Comparison of ENCODE assay signal across 18 cellular contexts in the genomic region with DNA sequence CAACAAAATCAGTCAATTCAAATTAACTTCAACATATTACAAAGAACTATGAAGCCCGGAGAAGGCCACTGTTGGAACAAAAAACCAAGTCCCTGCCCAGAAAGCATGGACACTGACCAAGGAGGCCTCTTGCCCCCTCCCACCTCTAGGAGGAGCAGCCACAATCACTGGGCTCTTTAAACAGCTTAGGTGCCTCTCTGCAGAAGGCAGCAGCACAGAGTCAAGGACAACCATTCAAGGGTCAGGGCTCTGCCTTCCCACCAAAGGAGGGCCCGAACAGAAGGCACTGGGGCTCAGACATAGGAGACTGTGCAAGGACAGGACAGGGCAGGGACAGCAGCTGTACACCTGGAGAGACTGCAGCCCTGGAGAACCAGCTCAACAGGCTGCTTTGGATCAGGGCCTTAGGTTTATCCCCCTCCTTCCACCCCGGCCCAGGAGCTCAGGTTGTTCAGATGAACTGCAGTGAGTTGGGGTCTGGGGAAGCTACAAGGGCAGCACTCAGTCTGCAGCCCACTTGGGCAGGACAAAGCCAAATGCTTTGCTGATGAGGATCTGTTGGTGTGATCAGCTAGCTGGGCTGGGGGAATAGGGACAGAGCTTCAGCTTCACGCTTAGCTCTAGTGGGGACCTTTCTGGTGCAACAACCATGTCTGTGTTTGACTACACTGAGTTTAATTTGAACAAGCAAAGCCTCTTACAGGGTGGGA. TPM values are rescaled to one million over a fixed set of nuclear protein-coding genes. Genes with fewer than 3 reads are reported as not detected.
DNase-seq lines count a peak whose midpoint lies in the region; ATAC-seq, FAIRE-seq and TF ChIP-seq lines count a peak whose summit lies in the region.
"Had no signal": no experiment of that assay in that cellular context is flagged by ENCODE, and none has a peak within 500 bp of the region (broad histone marks: within the 10 kb centered on the region; RNA-seq: fewer than 3 reads in every experiment).

No MANE protein-coding gene starts in this region.

- no peak overlapping the region for H3K4me3 Mint-ChIP-seq in endodermal cell

- H3K4me2 ChIP-seq in HepG2 (ENCODE audit: low read depth, low read length) = no peak overlapping the region
- H3K4me2 ChIP-seq in PC-9 = no peak overlapping the region
- H3K4me2 ChIP-seq: BLaER1 had no signal

- 89% methylated on average over 4 of the region's 4 CpGs for WGBS in HepG2 (ENCODE audit: low lambda C conversion rate)
- 93% methylated on average over 2 of the region's 4 CpGs for WGBS in right lobe of liver (ENCODE audit: insufficient coverage, low coverage, low lambda C conversion rate, missing lambda C conversion rate)
- WGBS in endodermal cell (ENCODE audit: insufficient coverage in 1 of 2, insufficient read length in 1 of 2), 2 experiments = 78 to 92% methylated on average over 1 to 4 of the region's 4 CpGs

- H3K27me3 ChIP-seq in HepG2 (ENCODE audit: control insufficient read depth in 1 of 2, insufficient read depth in 2 of 2, low read length in 2 of 2) (no peaks in the 10 kb centered on the region), right lobe of liver (no peaks in the 10 kb centered on the region), PC-9 (ENCODE audit: insufficient read depth, low read depth) (no peaks in the 10 kb centered on the region), endodermal cell (ENCODE audit: control insufficient read depth, insufficient read depth, low read length, poor library complexity, severe bottlenecking) (no peaks in the 10 kb centered on the region)
- H3K27me3 ChIP-seq: BLaER1 had no signal

- peak; percentile 55 for FAIRE-seq in HepG2 (lab: Jason Lieb, UNC)

- TF ChIP-seq EP300 in HepG2 (IDR thresholded peaks at IDR 0.05; ENCODE audit: low read depth in 2 of 2, low read length in 2 of 2) (no peak), HepG2 (CRISPR knock-in tag; IDR thresholded peaks at IDR 0.05; ENCODE audit: borderline replicate concordance) (no peak)

- POLR2A ChIA-PET in HepG2 (lab: Yijun Ruan, JAX) = interaction anchor here (0.8 to 4.0 kb wide), 10 partner anchors 9 to 58 kb away, joined by 3 to 24 read pairs (median 5); partner anchors contain the start of genes PABPC1L and TOMM34
- POLR2A ChIA-PET in PC-9 (lab: Charles Lee; ENCODE audit: unreplicated experiment) = no interaction called here

- H4K20me1 ChIP-seq in HepG2 (ENCODE audit: insufficient read depth, low read length) (no peaks in the 10 kb centered on the region), PC-9 (ENCODE audit: insufficient read depth) (0 out of 2 replicates have a peak, but pooled peaks cover 3% of the 10 kb centered on the region)

- H3K79me2 ChIP-seq in HepG2 (ENCODE audit: insufficient read depth, low read length) (no peaks in the 10 kb centered on the region), PC-9 (ENCODE audit: low read depth) (no peaks in the 10 kb centered on the region)

- no peaks in the 10 kb centered on the region for H3K9me3 ChIP-seq in HepG2 (ENCODE audit: low read length)
- H3K9me3 ChIP-seq in right lobe of liver = no peaks in the 10 kb centered on the region
- H3K9me3 ChIP-seq in PC-9 (ENCODE audit: insufficient read depth, low read depth) = no peaks in the 10 kb centered on the region
- no peaks in the 10 kb centered on the region for H3K9me3 ChIP-seq in endodermal cell (ENCODE audit: control insufficient read depth, low read length)
- H3K9me3 ChIP-seq: BLaER1, prostate gland, thoracic aorta had no signal

- peak; percentile 47; the same call in 1 of the 2 replicates for TF ChIP-seq CTCF in HepG2 (CRISPR knock-in tag; IDR thresholded peaks at IDR 0.05)
- no peak for TF ChIP-seq CTCF in right lobe of liver (IDR thresholded peaks at IDR 0.05)
- TF ChIP-seq CTCF in PC-9 (conservative IDR thresholded peaks at IDR 0.05) = no peak
- peak; percentile 63 for TF ChIP-seq CTCF in endodermal cell (conservative IDR thresholded peaks at IDR 0.05)

- no peak overlapping the region for H3K9ac ChIP-seq in HepG2 (ENCODE audit: insufficient read depth, low read depth, low read length)
- H3K9ac ChIP-seq in endodermal cell (ENCODE audit: extremely low read depth, low read length, poor library complexity, severe bottlenecking) = no peak overlapping the region
- H3K9ac ChIP-seq: BLaER1 had no signal

- no peaks in the 10 kb centered on the region for H3K9me3 Mint-ChIP-seq in endodermal cell

- H3K27ac ChIP-seq in HepG2 (ENCODE audit: extremely low read length, insufficient read depth, low read length) = no peak overlapping the region
- H3K27ac ChIP-seq in right lobe of liver = no peak overlapping the region
- H3K27ac ChIP-seq in PC-9 = no peak overlapping the region
- H3K27ac ChIP-seq in endodermal cell (ENCODE audit: low read depth, low read length) = no peak overlapping the region
- H3K27ac ChIP-seq: BLaER1, prostate gland, SK-N-MC, thoracic aorta had no signal

- peak; percentile 75 for ATAC-seq in HepG2
- ATAC-seq in right lobe of liver = no peak
- ATAC-seq in HG02678 (IDR thresholded peaks at IDR 0.05; ENCODE audit: unreplicated experiment) = no peak

- H3K27ac Mint-ChIP-seq in endodermal cell = peak overlapping the region; percentile 62

- intact Hi-C loops in HepG2 (cut with micrococcal nuclease; ENCODE audit: unreplicated experiment) = no loop called here
- intact Hi-C loops in right lobe of liver (cut with DNase I) = no loop called here
- intact Hi-C loops in PC-9 (cut with micrococcal nuclease; ENCODE audit: unreplicated experiment) = no loop called here

- H3F3A ChIP-seq in PC-9 (ENCODE audit: insufficient read depth, low read depth) = peaks cover 16% of the 10 kb centered on the region; the same call in 1 of the 2 replicates

- H3K4me3 ChIP-seq in HepG2 (replicated peaks in 1 of 3; ENCODE audit: insufficient read depth in 1 of 3, low read depth in 2 of 3, low read length in 3 of 3) = no peak overlapping the region
- H3K4me3 ChIP-seq in right lobe of liver = no peak overlapping the region
- no peak overlapping the region for H3K4me3 ChIP-seq in PC-9
- no peak overlapping the region for H3K4me3 ChIP-seq in endodermal cell (ENCODE audit: low read length)
- H3K4me3 ChIP-seq: BLaER1, prostate gland, SK-N-MC, thoracic aorta had no signal

- peaks cover 71% of the 10 kb centered on the region for H3K36me3 Mint-ChIP-seq in endodermal cell (ENCODE audit: low read depth)

- H3K4me1 ChIP-seq in HepG2 (ENCODE audit: insufficient read depth, low read length) (peaks cover 16% of the 10 kb centered on the region), right lobe of liver (peaks cover 0 to 15% (median 5%) of the 10 kb centered on the region in 4 donors), PC-9 (replicated peaks; ENCODE audit: insufficient read depth) (no peaks in the 10 kb centered on the region), endodermal cell (ENCODE audit: control insufficient read depth, insufficient read depth, low read length) (peaks cover 4% of the 10 kb centered on the region)
- H3K4me1 ChIP-seq: BLaER1, prostate gland had no signal

- DNase-seq in HepG2 (ENCODE audit: low spot score) = peak; percentile 21
- no peak for DNase-seq in right lobe of liver
- no peak for DNase-seq in PC-9
- DNase-seq in endodermal cell = peak; percentile 62
- DNase-seq in stimulated activated CD4-positive, alpha-beta T cell treated with anti-CD3 and anti-CD28 coated beads, Interleukin-1b, Interleukin-23, amount 100 ng/mL, for 48 hours = no peak
- no peak for DNase-seq in KBM-7
- DNase-seq in medulla oblongata (ENCODE audit: extremely low spot score) = no peak
- DNase-seq: activated CD8-positive, alpha-beta memory T cell treated with anti-CD3 and anti-CD28 coated beads, Interleukin-2, amount 50 U/mL, for 4 hours; cerebellar nuclear complex; kidney glomerular epithelial cell; NCI-H1048; NCI-H2171; NK-92 treated with Interleukin-12 subunit alpha and Interleukin-12 subunit beta, amount 100 ng/mL, for 24 hours had no signal

- in situ Hi-C loops in HepG2 (cut with HindIII; ENCODE audit: extremely low pct_ligation_motif_present, low pct_unique_long_range_greater_than_20kb) = no loop called here
- in situ Hi-C loops in KBM-7 (cut with MboI; ENCODE audit: low pct_unique_long_range_greater_than_20kb, low sequenced_read_pairs) = no loop called here

- no peak for TF ChIP-seq RAD21 in HepG2 (CRISPR knock-in tag; IDR thresholded peaks at IDR 0.05)

- H3K36me3 ChIP-seq in HepG2 (replicated peaks in 1 of 2; ENCODE audit: control insufficient read depth in 1 of 2, insufficient read depth in 2 of 2, low read length in 2 of 2) (peaks cover 53 to 92% of the 10 kb centered on the region in 2 experiments), right lobe of liver (peaks cover 0 to 37% (median 9%) of the 10 kb centered on the region in 4 donors), PC-9 (ENCODE audit: low read depth) (peaks cover 33% of the 10 kb centered on the region), endodermal cell (ENCODE audit: control insufficient read depth, insufficient read depth, low read length) (peaks cover 95% of the 10 kb centered on the region)

- BruUV-seq in HepG2 (replicated peaks; lab: Mats Ljungman, UMichigan) = no TSS peak
- BruUV-seq in PC-9 (replicated peaks; lab: Mats Ljungman, UMichigan) = TSS peak; percentile 38

- peaks cover 6% of the 10 kb centered on the region for H3K4me1 Mint-ChIP-seq in endodermal cell

- H3K27me3 Mint-ChIP-seq in endodermal cell (ENCODE audit: insufficient read depth) = no peaks in the 10 kb centered on the region

- H3K9me2 ChIP-seq in PC-9 (ENCODE audit: insufficient read depth) = no peaks in the 10 kb centered on the region

- CTCF ChIA-PET in HepG2 (lab: Yijun Ruan, JAX; ENCODE audit: low intra/inter-chr PET ratio, low total read pairs) (interaction anchor here (1.2 kb wide), 1 partner anchor 24 kb away, joined by 3 read pairs; the partner anchor contains the start of gene STK4), PC-9 (lab: Charles Lee) (no interaction called here)

- TF ChIP-seq POLR2A in HepG2 (IDR thresholded peaks at IDR 0.05; ENCODE audit: insufficient read depth in 1 of 2, low read depth in 2 of 2, low read length in 2 of 2) (0 out of 4 replicates have a peak, but pooled peaks of 1 of the 2 experiments have one; percentile 38), right lobe of liver (IDR thresholded peaks at IDR 0.05) (no peak)

- H2AFZ ChIP-seq in HepG2 (ENCODE audit: low read length) = no peak overlapping the region
- H2AFZ ChIP-seq in PC-9 = no peak overlapping the region

RNA-seq across cellular contexts. Expression of gene TOMM34, which starts 17.8 kb away (rescaled TPM):
- total RNA-seq in HepG2 (2016; rRNA removed; fragmentation: Illumina TruSeq; extraction: Trizol) = 52.0 and 73.0 TPM in 2 replicates
- total RNA-seq in HepG2 (2016; cell fraction: cytosol; rRNA removed; fragmentation: Illumina TruSeq; extraction: Trizol; ENCODE audit: low read depth) = 6.2 and 6.4 TPM in 2 replicates
- 52.3 and 72.3 TPM in 2 replicates for total RNA-seq in HepG2 (2016; cell fraction: insoluble cytoplasmic fraction; rRNA removed; fragmentation: Illumina TruSeq; extraction: Trizol)
- 18.0 and 21.0 TPM in 2 replicates for total RNA-seq in HepG2 (2016; cell fraction: membrane; rRNA removed; fragmentation: Illumina TruSeq; extraction: Trizol)
- 24.9 and 25.7 TPM in 2 replicates for total RNA-seq in HepG2 (2016; cell fraction: nucleus; rRNA removed; fragmentation: Illumina TruSeq; extraction: Trizol)
- 36.2 and 38.3 TPM in 2 replicates for polyA plus RNA-seq in HepG2 (2011; rRNA removed)
- polyA plus RNA-seq in HepG2 (2011; cell fraction: cytosol; rRNA removed) = 38.3 and 39.9 TPM in 2 replicates
- polyA plus RNA-seq in HepG2 (2011; cell fraction: nucleus; rRNA removed) = 20.9 and 23.3 TPM in 2 replicates
- 41.6 and 42.7 TPM in 2 replicates for polyA plus RNA-seq in HepG2 (2012)
- polyA plus RNA-seq in HepG2 (2016; cell fraction: cytosol; fragmentation: Illumina TruSeq; extraction: Trizol; ENCODE audit: low read depth) = 7.7 and 7.8 TPM in 2 replicates
- polyA plus RNA-seq in HepG2 (2016; cell fraction: insoluble cytoplasmic fraction; fragmentation: Illumina TruSeq; extraction: Trizol; ENCODE audit: low read depth) = 102 TPM in 2 replicates
- 17.3 and 19.1 TPM in 2 replicates for polyA plus RNA-seq in HepG2 (2016; cell fraction: membrane; fragmentation: Illumina TruSeq; extraction: Trizol; ENCODE audit: low read depth)
- polyA plus RNA-seq in HepG2 (2016; cell fraction: nucleus; fragmentation: Illumina TruSeq; extraction: Trizol; ENCODE audit: insufficient read depth, low read depth) = 45.6 and 46.6 TPM in 2 replicates
- polyA minus RNA-seq in HepG2 (2011; rRNA and poly(A)+ RNA removed; ENCODE audit: low replicate concordance) = 23.9 and 48.7 TPM in 2 replicates
- 11.6 and 12.1 TPM in 2 replicates for polyA minus RNA-seq in HepG2 (2011; cell fraction: cytosol; rRNA and poly(A)+ RNA removed)
- 6.8 and 9.1 TPM in 2 replicates for polyA minus RNA-seq in HepG2 (2011; cell fraction: nucleus; rRNA and poly(A)+ RNA removed)
- total RNA-seq in right lobe of liver = 10 to 100 TPM in 3 of 6 experiments, 1 to 10 TPM in 3; 6.7 to 17.7 (median 10.0) TPM
- 65.9 and 71.1 TPM in 2 replicates for total RNA-seq in PC-9 (2021)
- 10 to 100 TPM; 43.6 to 43.9 TPM for total RNA-seq in endodermal cell
- 46.7 TPM for polyA plus RNA-seq in endodermal cell (2013, experiment 1 of 2)
- polyA plus RNA-seq in endodermal cell (2013, experiment 2 of 2) = 44.1 TPM

RNA-seq across cellular contexts. Expression of gene STK4, which starts 23.9 kb away (rescaled TPM):
- total RNA-seq in HepG2 (2016; rRNA removed; fragmentation: Illumina TruSeq; extraction: Trizol) (38.3 and 61.4 TPM in 2 replicates), right lobe of liver (10 to 100 TPM in 5 of 6 experiments, 1 to 10 TPM in 1; 9.7 to 17.5 (median 13.4) TPM), PC-9 (2021) (43.7 and 60.9 TPM in 2 replicates), endodermal cell (10 to 100 TPM; 29.2 to 33.1 TPM)
- total RNA-seq in HepG2 (2016; cell fraction: cytosol; rRNA removed; fragmentation: Illumina TruSeq; extraction: Trizol; ENCODE audit: low read depth) = 7.6 and 8.4 TPM in 2 replicates
- 38.6 and 51.4 TPM in 2 replicates for total RNA-seq in HepG2 (2016; cell fraction: insoluble cytoplasmic fraction; rRNA removed; fragmentation: Illumina TruSeq; extraction: Trizol)
- 17.0 and 19.2 TPM in 2 replicates for total RNA-seq in HepG2 (2016; cell fraction: membrane; rRNA removed; fragmentation: Illumina TruSeq; extraction: Trizol)
- 46.5 and 48.3 TPM in 2 replicates for total RNA-seq in HepG2 (2016; cell fraction: nucleus; rRNA removed; fragmentation: Illumina TruSeq; extraction: Trizol)
- 21.2 and 25.6 TPM in 2 replicates for polyA plus RNA-seq in HepG2 (2011; rRNA removed)
- polyA plus RNA-seq in HepG2 (2011; cell fraction: cytosol; rRNA removed) = 11.6 and 16.8 TPM in 2 replicates
- 14.7 and 18.6 TPM in 2 replicates for polyA plus RNA-seq in HepG2 (2011; cell fraction: nucleus; rRNA removed)
- 16.8 and 20.4 TPM in 2 replicates for polyA plus RNA-seq in HepG2 (2012)
- 1.2 TPM in 2 replicates for polyA plus RNA-seq in HepG2 (2016; cell fraction: cytosol; fragmentation: Illumina TruSeq; extraction: Trizol; ENCODE audit: low read depth)
- polyA plus RNA-seq in HepG2 (2016; cell fraction: insoluble cytoplasmic fraction; fragmentation: Illumina TruSeq; extraction: Trizol; ENCODE audit: low read depth) = 34.7 and 38.5 TPM in 2 replicates
- polyA plus RNA-seq in HepG2 (2016; cell fraction: membrane; fragmentation: Illumina TruSeq; extraction: Trizol; ENCODE audit: low read depth) = 4.8 and 5.6 TPM in 2 replicates
- 40.8 and 44.8 TPM in 2 replicates for polyA plus RNA-seq in HepG2 (2016; cell fraction: nucleus; fragmentation: Illumina TruSeq; extraction: Trizol; ENCODE audit: insufficient read depth, low read depth)
- 23.3 and 33.6 TPM in 2 replicates for polyA minus RNA-seq in HepG2 (2011; rRNA and poly(A)+ RNA removed; ENCODE audit: low replicate concordance)
- 18.8 and 20.9 TPM in 2 replicates for polyA minus RNA-seq in HepG2 (2011; cell fraction: cytosol; rRNA and poly(A)+ RNA removed)
- 67.3 and 85.4 TPM in 2 replicates for polyA minus RNA-seq in HepG2 (2011; cell fraction: nucleus; rRNA and poly(A)+ RNA removed)
- polyA plus RNA-seq in endodermal cell (2013, experiment 1 of 2) = 22.3 TPM
- polyA plus RNA-seq in endodermal cell (2013, experiment 2 of 2) = 21.1 TPM

RNA-seq across cellular contexts. Expression of gene PABPC1L, which starts 32.6 kb away (rescaled TPM):
- 6.4 and 30.8 TPM in 2 replicates for total RNA-seq in HepG2 (2016; rRNA removed; fragmentation: Illumina TruSeq; extraction: Trizol)
- 8.8 and 10.6 TPM in 2 replicates for total RNA-seq in HepG2 (2016; cell fraction: cytosol; rRNA removed; fragmentation: Illumina TruSeq; extraction: Trizol; ENCODE audit: low read depth)
- 7.2 and 30.6 TPM in 2 replicates for total RNA-seq in HepG2 (2016; cell fraction: insoluble cytoplasmic fraction; rRNA removed; fragmentation: Illumina TruSeq; extraction: Trizol)
- total RNA-seq in HepG2 (2016; cell fraction: membrane; rRNA removed; fragmentation: Illumina TruSeq; extraction: Trizol) = 7.7 TPM in 2 replicates
- 68.7 and 74.6 TPM in 2 replicates for total RNA-seq in HepG2 (2016; cell fraction: nucleus; rRNA removed; fragmentation: Illumina TruSeq; extraction: Trizol)
- polyA plus RNA-seq in HepG2 (2011; rRNA removed) = 252 and 283 TPM in 2 replicates
- polyA plus RNA-seq in HepG2 (2011; cell fraction: cytosol; rRNA removed) = 48.8 and 52.2 TPM in 2 replicates
- 1,815 and 1,864 TPM in 2 replicates for polyA plus RNA-seq in HepG2 (2011; cell fraction: nucleus; rRNA removed)
- polyA plus RNA-seq in HepG2 (2012) = 109 and 110 TPM in 2 replicates
- 3.4 TPM in 2 replicates for polyA plus RNA-seq in HepG2 (2016; cell fraction: cytosol; fragmentation: Illumina TruSeq; extraction: Trizol; ENCODE audit: low read depth)
- polyA plus RNA-seq in HepG2 (2016; cell fraction: insoluble cytoplasmic fraction; fragmentation: Illumina TruSeq; extraction: Trizol; ENCODE audit: low read depth) = 8.9 and 10.9 TPM in 2 replicates
- polyA plus RNA-seq in HepG2 (2016; cell fraction: membrane; fragmentation: Illumina TruSeq; extraction: Trizol; ENCODE audit: low read depth) = 4.4 and 4.6 TPM in 2 replicates
- 374 and 409 TPM in 2 replicates for polyA plus RNA-seq in HepG2 (2016; cell fraction: nucleus; fragmentation: Illumina TruSeq; extraction: Trizol; ENCODE audit: insufficient read depth, low read depth)
- 12.6 and 64.0 TPM in 2 replicates for polyA minus RNA-seq in HepG2 (2011; rRNA and poly(A)+ RNA removed; ENCODE audit: low replicate concordance)
- polyA minus RNA-seq in HepG2 (2011; cell fraction: cytosol; rRNA and poly(A)+ RNA removed) = 10.6 and 12.0 TPM in 2 replicates
- polyA minus RNA-seq in HepG2 (2011; cell fraction: nucleus; rRNA and poly(A)+ RNA removed) = 250 and 264 TPM in 2 replicates
- total RNA-seq in right lobe of liver = 10 to 100 TPM in 5 of 6 experiments, 1 to 10 TPM in 1; 8.7 to 40.2 (median 27.7) TPM
- total RNA-seq in PC-9 (2021) = 132 and 156 TPM in 2 replicates
- total RNA-seq in endodermal cell = 100 to 1,000 TPM; 129 to 142 TPM
- polyA plus RNA-seq in endodermal cell (2013, experiment 1 of 2) = 57.0 TPM
- polyA plus RNA-seq in endodermal cell (2013, experiment 2 of 2) = 41.6 TPM

RNA-seq across cellular contexts. Expression of gene YWHAB, which starts 56.9 kb away (rescaled TPM):
- total RNA-seq in HepG2 (2016; rRNA removed; fragmentation: Illumina TruSeq; extraction: Trizol) (121 and 184 TPM in 2 replicates), right lobe of liver (10 to 100 TPM; 48.7 to 71.1 (median 54.5) TPM), PC-9 (2021) (194 and 249 TPM in 2 replicates), endodermal cell (100 to 1,000 TPM; 183 to 193 TPM)
- total RNA-seq in HepG2 (2016; cell fraction: cytosol; rRNA removed; fragmentation: Illumina TruSeq; extraction: Trizol; ENCODE audit: low read depth) = 13.1 and 14.3 TPM in 2 replicates
- 123 and 180 TPM in 2 replicates for total RNA-seq in HepG2 (2016; cell fraction: insoluble cytoplasmic fraction; rRNA removed; fragmentation: Illumina TruSeq; extraction: Trizol)
- total RNA-seq in HepG2 (2016; cell fraction: membrane; rRNA removed; fragmentation: Illumina TruSeq; extraction: Trizol) = 60.9 and 62.9 TPM in 2 replicates
- 79.4 and 83.5 TPM in 2 replicates for total RNA-seq in HepG2 (2016; cell fraction: nucleus; rRNA removed; fragmentation: Illumina TruSeq; extraction: Trizol)
- polyA plus RNA-seq in HepG2 (2011; rRNA removed) = 64.0 and 77.2 TPM in 2 replicates
- polyA plus RNA-seq in HepG2 (2011; cell fraction: cytosol; rRNA removed) = 41.7 and 66.1 TPM in 2 replicates
- polyA plus RNA-seq in HepG2 (2011; cell fraction: nucleus; rRNA removed) = 28.9 and 37.6 TPM in 2 replicates
- polyA plus RNA-seq in HepG2 (2012) = 122 and 130 TPM in 2 replicates
- polyA plus RNA-seq in HepG2 (2016; cell fraction: cytosol; fragmentation: Illumina TruSeq; extraction: Trizol; ENCODE audit: low read depth) = 22.2 and 23.8 TPM in 2 replicates
- polyA plus RNA-seq in HepG2 (2016; cell fraction: insoluble cytoplasmic fraction; fragmentation: Illumina TruSeq; extraction: Trizol; ENCODE audit: low read depth) = 254 and 256 TPM in 2 replicates
- 47.1 and 50.3 TPM in 2 replicates for polyA plus RNA-seq in HepG2 (2016; cell fraction: membrane; fragmentation: Illumina TruSeq; extraction: Trizol; ENCODE audit: low read depth)
- 121 and 126 TPM in 2 replicates for polyA plus RNA-seq in HepG2 (2016; cell fraction: nucleus; fragmentation: Illumina TruSeq; extraction: Trizol; ENCODE audit: insufficient read depth, low read depth)
- polyA minus RNA-seq in HepG2 (2011; rRNA and poly(A)+ RNA removed; ENCODE audit: low replicate concordance) = 22.5 and 46.6 TPM in 2 replicates
- 38.2 and 43.5 TPM in 2 replicates for polyA minus RNA-seq in HepG2 (2011; cell fraction: cytosol; rRNA and poly(A)+ RNA removed)
- 64.2 and 67.4 TPM in 2 replicates for polyA minus RNA-seq in HepG2 (2011; cell fraction: nucleus; rRNA and poly(A)+ RNA removed)
- polyA plus RNA-seq in endodermal cell (2013, experiment 1 of 2) = 155 TPM
- polyA plus RNA-seq in endodermal cell (2013, experiment 2 of 2) = 158 TPM

Comparison
In these comparisons a context has a peak if more than half of its experiments do, and no peak if none do; other contexts are left out.
1. DNase-seq: peak in HepG2 (single experiment) and endodermal cell (single experiment); none in right lobe of liver (0 of 3), PC-9 (0 of 2), stimulated activated CD4-positive, alpha-beta T cell treated with anti-CD3 and anti-CD28 coated beads, Interleukin-1b, Interleukin-23, amount 100 ng/mL, for 48 hours (single experiment), KBM-7 (single experiment) and medulla oblongata (single experiment).
2. CTCF ChIP-seq: peak in HepG2 (single experiment) and endodermal cell (single experiment); none in right lobe of liver (0 of 4) and PC-9 (single experiment).